In genomic region chr22:36152819-36153218, GRCh38 we compare ENCODE assay signal across 3 cellular contexts. TPM values are rescaled to one million over a fixed set of nuclear protein-coding genes. Genes with fewer than 3 reads are reported as not detected.
"Had no signal": no experiment of that assay in that cellular context is flagged by ENCODE, and none has a peak within 500 bp of the region (broad histone marks: within the 10 kb centered on the region; RNA-seq: fewer than 3 reads in every experiment).

No MANE protein-coding gene starts in this region.

RNA-seq across cellular contexts. Expression of gene APOL4, which starts 48.8 kb away (rescaled TPM):
- total RNA-seq: ascending aorta, chondrocyte had no signal
- polyA plus RNA-seq: smooth muscle cell had no signal
